In genomic region chr13:51419015-51419636, GRCh38 we compare ENCODE assay signal across 11 cellular contexts. TPM values are rescaled to one million over a fixed set of nuclear protein-coding genes. Genes with fewer than 3 reads are reported as not detected.
DNase-seq lines count a peak whose midpoint lies in the region; ATAC-seq, FAIRE-seq and TF ChIP-seq lines count a peak whose summit lies in the region.
"Had no signal": no experiment of that assay in that cellular context is flagged by ENCODE, and none has a peak within 500 bp of the region (broad histone marks: within the 10 kb centered on the region; RNA-seq: fewer than 3 reads in every experiment).

No MANE protein-coding gene starts in this region.

- peak; percentile 61 for ATAC-seq in GM19452 (IDR thresholded peaks at IDR 0.05; ENCODE audit: unreplicated experiment)
- ATAC-seq in HG03175 (IDR thresholded peaks at IDR 0.05; ENCODE audit: unreplicated experiment): peak; percentile 69
- no peak for ATAC-seq in HG02763 (IDR thresholded peaks at IDR 0.05; ENCODE audit: unreplicated experiment)

- no peak for DNase-seq in GM18507 (ENCODE audit: extremely low spot score, insufficient read length, low read depth)
- peak; percentile 10 for DNase-seq in fibroblast of villous mesenchyme (ENCODE audit: low read depth)
- DNase-seq in H54 (ENCODE audit: insufficient read length, low spot score): no peak
- no peak for DNase-seq in GM19240 (ENCODE audit: insufficient read length, low spot score)
- DNase-seq in NK-92 (lab: John Stamatoyannopoulos, UW; ENCODE audit: unreplicated experiment): no peak
- DNase-seq: NCI-H187 had no signal

- H3K4me3 ChIP-seq in fibroblast of villous mesenchyme (ENCODE audit: low read depth, low read length): no peak overlapping the region
- H3K4me3 ChIP-seq: lung, SJSA1 had no signal

- peak; percentile 88 for FAIRE-seq in GM18507 (lab: Jason Lieb, UNC)
- no peak for FAIRE-seq in H54 (lab: Jason Lieb, UNC)

- no peak for TF ChIP-seq POLR2A in H54 (IDR thresholded peaks at IDR 0.05; ENCODE audit: low read depth, low read length)

- no peak for TF ChIP-seq CTCF in fibroblast of villous mesenchyme (IDR thresholded peaks at IDR 0.05; ENCODE audit: insufficient read depth, low read depth, low read length)

RNA-seq across cellular contexts. Expression of gene INTS6, which starts 33.7 kb away (rescaled TPM):
- 48.0 and 69.1 TPM in 2 replicates for total RNA-seq in fibroblast of villous mesenchyme
